ENCODE assay signal across 21 cellular contexts in the genomic region with DNA sequence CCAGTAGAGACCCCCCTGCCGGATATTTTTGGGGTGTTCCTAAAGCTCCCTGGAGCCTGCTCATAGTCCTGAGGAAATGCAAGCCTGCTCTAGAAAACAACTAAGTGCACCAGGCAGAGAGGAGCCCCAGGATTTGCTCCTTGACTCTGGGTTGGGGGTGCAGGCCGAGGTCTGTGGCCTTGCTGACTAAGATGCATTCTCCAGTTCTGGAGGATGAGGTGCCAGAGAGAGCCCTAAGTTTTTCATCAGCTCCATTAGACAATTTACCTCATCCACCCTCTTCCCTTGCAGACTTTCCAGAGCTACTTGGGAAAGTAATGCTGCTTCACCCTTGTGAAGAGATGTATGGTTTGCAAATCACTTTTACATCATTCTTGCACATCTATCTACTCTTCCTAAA. TPM values are rescaled to one million over a fixed set of nuclear protein-coding genes. Genes with fewer than 3 reads are reported as not detected.
DNase-seq lines count a peak whose midpoint lies in the region; ATAC-seq and TF ChIP-seq lines count a peak whose summit lies in the region.
"Had no signal": no experiment of that assay in that cellular context is flagged by ENCODE, and none has a peak within 500 bp of the region (broad histone marks: within the 10 kb centered on the region; RNA-seq: fewer than 3 reads in every experiment).

No MANE protein-coding gene starts in this region.

- H3K79me2 ChIP-seq in HCT116 (ENCODE audit: insufficient read depth, low read length) (peaks cover 20% of the 10 kb centered on the region), SK-N-SH (ENCODE audit: insufficient read depth) (peaks cover 96% of the 10 kb centered on the region)

- H2BK120ac ChIP-seq in mesenchymal stem cell (ENCODE audit: low read depth, low read length), result peak overlapping the region; percentile 52

- H3K79me1 ChIP-seq in mesenchymal stem cell (replicated peaks; ENCODE audit: low read length, poor library complexity, severe bottlenecking), result peaks cover 2% of the 10 kb centered on the region

- CTCF ChIA-PET in HCT116 (lab: Charles Lee) (no interaction called here), SK-N-SH (lab: Yijun Ruan, JAX) (interaction anchor here (1.0 to 2.1 kb wide), 5 partner anchors 8 to 214 kb away, joined by 3 to 7 read pairs (median 4); partner anchors contain the start of genes MRPL9 and TUFT1)

- peak overlapping the region in 1 of 2 experiments; percentile 43 for H2BK12ac ChIP-seq in mesenchymal stem cell (ENCODE audit: low read length in 2 of 2)

- peaks cover 28% of the 10 kb centered on the region for H3F3A ChIP-seq in SK-N-SH (replicated peaks; ENCODE audit: insufficient read depth)

- H3K27ac Mint-ChIP-seq in type B pancreatic cell, result peak overlapping the region; percentile 81
- H3K27ac Mint-ChIP-seq: activated CD8-positive, alpha-beta T cell treated with anti-CD3 and anti-CD28 coated beads, Interleukin-2, amount 10 ng/mL, durations not matched to agents 7 days and 5 days; activated naive CD8-positive, alpha-beta T cell treated with anti-CD3 and anti-CD28 coated beads, Interleukin-2, amount 10 ng/mL, durations not matched to agents 7 days and 5 days; activated T-cell treated with anti-CD3 and anti-CD28 coated beads, Interleukin-2, amount 50 U/mL, for 72 hours; dendritic cell treated with granulocyte-macrophage colony-stimulating factor and Interleukin-4, amounts not matched to agents 40 ng/mL and 50 ng/mL, for 4 days; nephron; stimulated activated memory B cell treated with anti-CD40 and anti-IgM and Interleukin-4, amounts not matched to agents 10 μg/mL and 1 μg/mL and 100 μg/mL, for 72 hours had no signal

- no peak for DNase-seq in HCT116 (ENCODE audit: low read depth, low spot score)
- DNase-seq in SK-N-SH, result no peak
- DNase-seq in mesenchymal stem cell, result peak; percentile 20
- DNase-seq in type B pancreatic cell (ENCODE audit: extremely low spot score, unreplicated experiment), result no peak
- no peak for DNase-seq in AML-193 (lab: John Stamatoyannopoulos, UW)
- DNase-seq: activated CD4-positive, CD25-positive, alpha-beta regulatory T cell; activated CD8-positive, alpha-beta T cell treated with anti-CD3 and anti-CD28 coated beads, Interleukin-2, amount 10 ng/mL, durations not matched to agents 7 days and 5 days; activated naive CD8-positive, alpha-beta T cell treated with anti-CD3 and anti-CD28 coated beads, Interleukin-2, amount 10 ng/mL, durations not matched to agents 7 days and 5 days; activated T-cell treated with anti-CD3 and anti-CD28 coated beads, Interleukin-2, amount 50 U/mL, for 72 hours; H7; NCI-H1436 treated with DMSO at 0.1 percent for 48 hours; NCI-H2171 had no signal

- H3K36me3 ChIP-seq in HCT116 (ENCODE audit: control insufficient read depth in 1 of 2, insufficient read depth in 2 of 2, low read length in 2 of 2) (no peaks in the 10 kb centered on the region), SK-N-SH (replicated peaks in 1 of 2; ENCODE audit: control insufficient read depth in 1 of 2, insufficient read depth in 2 of 2, low read length in 1 of 2) (no peaks in the 10 kb centered on the region), mesenchymal stem cell (ENCODE audit: control insufficient read depth in 1 of 2, insufficient read depth in 2 of 2, low read depth in 1 of 2, low read length in 2 of 2) (peaks cover 0 to 3% of the 10 kb centered on the region in 2 experiments)
- H3K36me3 ChIP-seq: BLaER1 treated with 17β-estradiol and CSF1 and Interleukin-3, amounts not matched to agents 10 nM and 100 nM; tibial nerve had no signal

- peak overlapping the region; percentile 59 for H3K4me2 ChIP-seq in HCT116 (ENCODE audit: low read length)
- peak overlapping the region; percentile 56 for H3K4me2 ChIP-seq in SK-N-SH
- peak overlapping the region; percentile 38 for H3K4me2 ChIP-seq in mesenchymal stem cell (ENCODE audit: low read length, poor library complexity, severe bottlenecking)
- H3K4me2 ChIP-seq: BLaER1 treated with 17β-estradiol and CSF1 and Interleukin-3, amounts not matched to agents 10 nM and 100 nM had no signal

- H3K9ac ChIP-seq in HCT116 (ENCODE audit: low read length), result peak overlapping the region; percentile 41; the same call in 1 of the 2 replicates
- H3K9ac ChIP-seq in SK-N-SH, result peak overlapping the region; percentile 13; the same call in 1 of the 2 replicates
- H3K9ac ChIP-seq in mesenchymal stem cell (ENCODE audit: low read length), result no peak overlapping the region
- H3K9ac ChIP-seq: BLaER1 treated with 17β-estradiol and CSF1 and Interleukin-3, amounts not matched to agents 10 nM and 100 nM had no signal

- H3K27me3 Mint-ChIP-seq in type B pancreatic cell, result no peaks in the 10 kb centered on the region
- H3K27me3 Mint-ChIP-seq: stimulated activated memory B cell treated with anti-CD40 and anti-IgM and Interleukin-4, amounts not matched to agents 10 μg/mL and 1 μg/mL and 100 μg/mL, for 72 hours had no signal

- no peaks in the 10 kb centered on the region for H4K20me1 ChIP-seq in HCT116 (ENCODE audit: insufficient read depth)
- peaks cover 10% of the 10 kb centered on the region; the same call in 1 of the 2 replicates for H4K20me1 ChIP-seq in SK-N-SH (ENCODE audit: insufficient read depth)
- H4K20me1 ChIP-seq: BLaER1 treated with 17β-estradiol and CSF1 and Interleukin-3, amounts not matched to agents 10 nM and 100 nM had no signal

- no peak overlapping the region for H4K8ac ChIP-seq in mesenchymal stem cell (ENCODE audit: low read length)

- intact Hi-C loops in HCT116 (cut with micrococcal nuclease), result no loop called here

- no peak overlapping the region for H3K18ac ChIP-seq in mesenchymal stem cell (ENCODE audit: low read depth in 1 of 2, low read length in 2 of 2)

- no peak overlapping the region for H2BK5ac ChIP-seq in mesenchymal stem cell (ENCODE audit: low read depth, low read length, poor library complexity, severe bottlenecking)

- TF ChIP-seq CTCF in HCT116 (IDR thresholded peaks at IDR 0.05 in 2 of 3, conservative IDR thresholded peaks at IDR 0.05 in 1 of 3; ENCODE audit: borderline replicate concordance in 1 of 3, insufficient read depth in 1 of 3, low read depth in 2 of 3, low read length in 2 of 3) (no peak), SK-N-SH (IDR thresholded peaks at IDR 0.05) (no peak), type B pancreatic cell (conservative IDR thresholded peaks at IDR 0.05) (no peak)

- no peak overlapping the region for H2BK15ac ChIP-seq in mesenchymal stem cell (ENCODE audit: low read depth, poor library complexity, severe bottlenecking)

- no peak overlapping the region for H3K4ac ChIP-seq in mesenchymal stem cell (ENCODE audit: low read depth in 1 of 2, low read length in 2 of 2)

- H3K4me1 Mint-ChIP-seq in type B pancreatic cell (ENCODE audit: unreplicated experiment), result peaks cover 24% of the 10 kb centered on the region
- H3K4me1 Mint-ChIP-seq: stimulated activated memory B cell treated with anti-CD40 and anti-IgM and Interleukin-4, amounts not matched to agents 10 μg/mL and 1 μg/mL and 100 μg/mL, for 72 hours had no signal

- H4K91ac ChIP-seq in mesenchymal stem cell (ENCODE audit: low read length), result no peak overlapping the region

- H2AFZ ChIP-seq in HCT116 (ENCODE audit: low read depth, low read length, poor library complexity, severe bottlenecking) (no peak overlapping the region), SK-N-SH (ENCODE audit: low read depth) (no peak overlapping the region), mesenchymal stem cell (ENCODE audit: low read depth, low read length) (no peak overlapping the region)

- no peaks in the 10 kb centered on the region for H3K9me2 ChIP-seq in HCT116 (ENCODE audit: insufficient read depth)
- no peaks in the 10 kb centered on the region for H3K9me2 ChIP-seq in SK-N-SH

- H3K14ac ChIP-seq in mesenchymal stem cell (ENCODE audit: low read length in 2 of 2), result no peak overlapping the region

- peaks cover 12% of the 10 kb centered on the region for H3K36me3 Mint-ChIP-seq in type B pancreatic cell
- H3K36me3 Mint-ChIP-seq: activated naive CD8-positive, alpha-beta T cell treated with anti-CD3 and anti-CD28 coated beads, Interleukin-2, amount 10 ng/mL, durations not matched to agents 7 days and 5 days; stimulated activated memory B cell treated with anti-CD40 and anti-IgM and Interleukin-4, amounts not matched to agents 10 μg/mL and 1 μg/mL and 100 μg/mL, for 72 hours had no signal

- TF ChIP-seq RAD21 in HCT116 (IDR thresholded peaks at IDR 0.05; ENCODE audit: low read depth), result no peak
- no peak for TF ChIP-seq RAD21 in SK-N-SH (IDR thresholded peaks at IDR 0.05; ENCODE audit: low read length)

- no peak overlapping the region for H3K27ac ChIP-seq in HCT116 (ENCODE audit: low read depth, low read length)
- H3K27ac ChIP-seq in SK-N-SH (ENCODE audit: low read depth in 2 of 2, low read length in 1 of 2), result peak overlapping the region; percentile 12 to 73; a peak in 3 of 4 replicates
- peak overlapping the region; percentile 29 for H3K27ac ChIP-seq in mesenchymal stem cell (ENCODE audit: low read length, poor library complexity, severe bottlenecking)
- H3K27ac ChIP-seq: BLaER1 treated with 17β-estradiol and CSF1 and Interleukin-3, amounts not matched to agents 10 nM and 100 nM; tibial nerve had no signal

- RAD21 ChIA-PET in HCT116 (lab: Charles Lee; ENCODE audit: low non-redundant PET in 1 of 2, low total read pairs in 2 of 2, uncharacterized antibody in 2 of 2, unreplicated experiment in 2 of 2), result no interaction called here

- no peak overlapping the region for H3K23ac ChIP-seq in mesenchymal stem cell (ENCODE audit: low read length in 2 of 2)

- POLR2A ChIA-PET in HCT116 (lab: Charles Lee), result interaction anchor here (0.6 to 2.3 kb wide), 4 partner anchors 9 to 217 kb away, joined by 3 to 23 read pairs (median 4); partner anchors contain the start of gene TUFT1
- POLR2A ChIA-PET in SK-N-SH (lab: Yijun Ruan, JAX), result no interaction called here

- H3K4me3 ChIP-seq in HCT116 (replicated peaks in 1 of 2; ENCODE audit: low read depth in 1 of 2, low read length in 2 of 2), result 0 out of 4 replicates have a peak overlapping the region, but pooled peaks of 1 of the 2 experiments have one; percentile 36
- H3K4me3 ChIP-seq in SK-N-SH (ENCODE audit: low read depth in 2 of 2, low read length in 1 of 2), result no peak overlapping the region
- no peak overlapping the region for H3K4me3 ChIP-seq in mesenchymal stem cell (ENCODE audit: insufficient read depth in 1 of 2, low read depth in 1 of 2, low read length in 2 of 2)
- H3K4me3 ChIP-seq: BLaER1 treated with 17β-estradiol and CSF1 and Interleukin-3, amounts not matched to agents 10 nM and 100 nM; MG63; SJSA1; tibial nerve had no signal

- no peak for TF ChIP-seq POLR2A in HCT116 (IDR thresholded peaks at IDR 0.05; ENCODE audit: borderline replicate concordance, extremely low read depth, insufficient read depth, insufficient read length)

- 61% methylated on average over 2 of the region's 2 CpGs for WGBS in SK-N-SH (ENCODE audit: low lambda C conversion rate)
- WGBS in mesenchymal stem cell, result 78% methylated on average over 1 of the region's 2 CpGs

- peak; percentile 26 for ATAC-seq in HCT116
- ATAC-seq in GM21360 (IDR thresholded peaks at IDR 0.05; ENCODE audit: unreplicated experiment), result no peak
- no peak for ATAC-seq in HG02763 (IDR thresholded peaks at IDR 0.05; ENCODE audit: unreplicated experiment)
- ATAC-seq: activated CD8-positive, alpha-beta T cell treated with anti-CD3 and anti-CD28 coated beads, Interleukin-2, amount 10 ng/mL, durations not matched to agents 7 days and 5 days; activated T-cell treated with anti-CD3 and anti-CD28 coated beads, Interleukin-2, amount 50 U/mL, for 72 hours; stimulated activated memory B cell treated with anti-CD40 and anti-IgM and Interleukin-4, amounts not matched to agents 10 μg/mL and 1 μg/mL and 100 μg/mL, for 72 hours had no signal

- H3K4me3 Mint-ChIP-seq in type B pancreatic cell, result peak overlapping the region; percentile 44
- H3K4me3 Mint-ChIP-seq: activated CD8-positive, alpha-beta T cell treated with anti-CD3 and anti-CD28 coated beads, Interleukin-2, amount 10 ng/mL, durations not matched to agents 7 days and 5 days; activated naive CD8-positive, alpha-beta T cell treated with anti-CD3 and anti-CD28 coated beads, Interleukin-2, amount 10 ng/mL, durations not matched to agents 7 days and 5 days; activated T-cell treated with anti-CD3 and anti-CD28 coated beads, Interleukin-2, amount 50 U/mL, for 72 hours; dendritic cell treated with granulocyte-macrophage colony-stimulating factor and Interleukin-4, amounts not matched to agents 40 ng/mL and 50 ng/mL, for 4 days; nephron; stimulated activated memory B cell treated with anti-CD40 and anti-IgM and Interleukin-4, amounts not matched to agents 10 μg/mL and 1 μg/mL and 100 μg/mL, for 72 hours had no signal

- H3K4me1 ChIP-seq in HCT116 (ENCODE audit: control insufficient read depth in 1 of 2, insufficient read depth in 2 of 2, low read length in 2 of 2), result peaks cover 41 to 53% of the 10 kb centered on the region in 2 experiments
- peaks cover 9 to 34% of the 10 kb centered on the region in 2 experiments; a peak in 3 of 4 replicates for H3K4me1 ChIP-seq in SK-N-SH (ENCODE audit: control insufficient read depth in 1 of 2, insufficient read depth in 2 of 2, low read depth in 1 of 2, low read length in 1 of 2)
- H3K4me1 ChIP-seq in mesenchymal stem cell (ENCODE audit: control insufficient read depth, insufficient read depth, low read depth, low read length), result peaks cover 19% of the 10 kb centered on the region

- H2AK5ac ChIP-seq in mesenchymal stem cell (ENCODE audit: low read length, severe bottlenecking), result peak overlapping the region; percentile 26

- BruUV-seq in HCT116 (replicated peaks; lab: Mats Ljungman, UMichigan), result no TSS peak

- H3K27me3 ChIP-seq in HCT116 (ENCODE audit: insufficient read depth, low read length) (no peaks in the 10 kb centered on the region), SK-N-SH (ENCODE audit: insufficient read depth) (no peaks in the 10 kb centered on the region), mesenchymal stem cell (ENCODE audit: control insufficient read depth in 1 of 2, insufficient read depth in 1 of 2, low read length in 2 of 2) (no peaks in the 10 kb centered on the region)
- H3K27me3 ChIP-seq: BLaER1 treated with 17β-estradiol and CSF1 and Interleukin-3, amounts not matched to agents 10 nM and 100 nM; MG63; SJSA1; tibial nerve had no signal

- H3K9me3 Mint-ChIP-seq in type B pancreatic cell, result no peaks in the 10 kb centered on the region
- H3K9me3 Mint-ChIP-seq: activated naive CD8-positive, alpha-beta T cell treated with anti-CD3 and anti-CD28 coated beads, Interleukin-2, amount 10 ng/mL, durations not matched to agents 7 days and 5 days; activated T-cell treated with anti-CD3 and anti-CD28 coated beads, Interleukin-2, amount 50 U/mL, for 72 hours; dendritic cell treated with granulocyte-macrophage colony-stimulating factor and Interleukin-4, amounts not matched to agents 40 ng/mL and 50 ng/mL, for 4 days; nephron; stimulated activated memory B cell treated with anti-CD40 and anti-IgM and Interleukin-4, amounts not matched to agents 10 μg/mL and 1 μg/mL and 100 μg/mL, for 72 hours had no signal

- H3K9me3 ChIP-seq in HCT116 (ENCODE audit: control insufficient read depth in 1 of 2, insufficient read depth in 1 of 2, low read depth in 1 of 2, low read length in 2 of 2) (no peaks in the 10 kb centered on the region), SK-N-SH (no peaks in the 10 kb centered on the region), mesenchymal stem cell (ENCODE audit: control insufficient read depth, low read length) (no peaks in the 10 kb centered on the region)
- H3K9me3 ChIP-seq: BLaER1 treated with 17β-estradiol and CSF1 and Interleukin-3, amounts not matched to agents 10 nM and 100 nM; MG63; SJSA1; tibial nerve had no signal

- TF ChIP-seq EP300 in SK-N-SH (IDR thresholded peaks at IDR 0.05; ENCODE audit: borderline replicate concordance in 1 of 2, low read depth in 1 of 2, low read length in 1 of 2), result no peak

RNA-seq across cellular contexts. Expression of gene TUFT1, which starts 9.1 kb away (rescaled TPM):
- total RNA-seq in HCT116 (2021; ENCODE audit: unreplicated experiment), result 12.3 TPM
- polyA plus RNA-seq in HCT116 (2012), result 12.9 and 13.8 TPM in 2 replicates
- 20.6 and 27.9 TPM in 2 replicates for polyA plus RNA-seq in SK-N-SH (2012; rRNA removed)
- polyA plus RNA-seq in SK-N-SH (2012; cell fraction: cytosol; rRNA removed), result 21.1 and 22.1 TPM in 2 replicates
- 28.8 and 43.7 TPM in 2 replicates for polyA plus RNA-seq in SK-N-SH (2012; cell fraction: nucleus; rRNA removed)
- polyA plus RNA-seq in mesenchymal stem cell (2013, experiment 1 of 2), result 5.8 TPM
- polyA plus RNA-seq in mesenchymal stem cell (2013, experiment 2 of 2), result 6.0 TPM
- 15.5 and 34.7 TPM in 2 replicates for total RNA-seq in type B pancreatic cell (ENCODE audit: low replicate concordance)

RNA-seq across cellular contexts. Expression of gene CGN, which starts 38.0 kb away (rescaled TPM):
- total RNA-seq in HCT116 (2021; ENCODE audit: unreplicated experiment) (19.7 TPM), type B pancreatic cell (ENCODE audit: low replicate concordance) (29.0 and 52.8 TPM in 2 replicates)
- polyA plus RNA-seq in HCT116 (2012), result 15.5 and 16.8 TPM in 2 replicates
- 0.36 and 0.44 TPM in 2 replicates for polyA plus RNA-seq in SK-N-SH (2012; rRNA removed)
- polyA plus RNA-seq in SK-N-SH (2012; cell fraction: cytosol; rRNA removed), result 0.12 and 0.64 TPM in 2 replicates
- polyA plus RNA-seq in SK-N-SH (2012; cell fraction: nucleus; rRNA removed), result 1.4 and 1.5 TPM in 2 replicates
- polyA plus RNA-seq in mesenchymal stem cell (2013, experiment 1 of 2), result 0.03 TPM
- polyA plus RNA-seq in mesenchymal stem cell (2013, experiment 2 of 2), result 0.04 TPM
